In genomic region chr9:69672828-69673640, GRCh38 we compare ENCODE assay signal across 8 cellular contexts. TPM values are rescaled to one million over a fixed set of nuclear protein-coding genes. Genes with fewer than 3 reads are reported as not detected.
A peak's percentile ranks its signal among the peaks of the same experiment; 100 is the strongest.
DNase-seq lines count a peak whose midpoint lies in the region; ATAC-seq and TF ChIP-seq lines count a peak whose summit lies in the region.

No MANE protein-coding gene starts in this region.

- no peak overlapping the region for H3K27ac ChIP-seq in PC-9

- peak overlapping the region; percentile 96 for H2AFZ ChIP-seq in PC-9

- peaks cover 21% of the 10 kb centered on the region for H3K4me1 Mint-ChIP-seq in activated T-helper 2 cell treated with anti-CD3 and anti-CD28 coated beads, Interferon-gamma antibody, Interleukin-2, Interleukin-4, amounts not matched to agents 10 μg/mL and 5 μg/mL and 100 μg/mL, durations not matched to agents 14 hours and 24 hours and 36 hours (ENCODE audit: low read depth)
- H3K4me1 Mint-ChIP-seq in natural killer cell: peaks cover 8 to 13% of the 10 kb centered on the region in 2 donors

- peaks cover 32% of the 10 kb centered on the region for H3K4me1 ChIP-seq in PC-9 (replicated peaks; ENCODE audit: insufficient read depth)

- BruUV-seq in PC-9 (replicated peaks; lab: Mats Ljungman, UMichigan): no TSS peak

- H3K4me3 Mint-ChIP-seq in activated T-helper 2 cell treated with anti-CD3 and anti-CD28 coated beads, Interferon-gamma antibody, Interleukin-2, Interleukin-4, amounts not matched to agents 10 μg/mL and 5 μg/mL and 100 μg/mL, durations not matched to agents 14 hours and 24 hours and 36 hours (ENCODE audit: low read depth): peak overlapping the region; percentile 83
- peak overlapping the region; percentile 90 for H3K4me3 Mint-ChIP-seq in natural killer cell

- TF ChIP-seq RAD21 in Ishikawa (IDR thresholded peaks at IDR 0.05; ENCODE audit: low read depth): peak; percentile 60

- POLR2A ChIA-PET in PC-9 (lab: Charles Lee; ENCODE audit: unreplicated experiment): interaction anchor here (0.6 to 0.8 kb wide), 2 partner anchors 61 to 226 kb away, joined by 3 to 5 read pairs; no protein-coding TSS in a partner anchor

- H3K36me3 ChIP-seq in PC-9 (ENCODE audit: low read depth): no peaks in the 10 kb centered on the region

- H3K4me3 ChIP-seq in PC-9 (peak overlapping the region; percentile 76), fibroblast of pulmonary artery (replicated peaks; ENCODE audit: low read depth, low read length) (peak overlapping the region; percentile 71)

- TF ChIP-seq EP300 in Ishikawa (IDR thresholded peaks at IDR 0.05; ENCODE audit: borderline replicate concordance): no peak

- peaks cover 26% of the 10 kb centered on the region for H3F3A ChIP-seq in PC-9 (ENCODE audit: insufficient read depth, low read depth)

- H3K9me2 ChIP-seq in PC-9 (ENCODE audit: insufficient read depth): no peaks in the 10 kb centered on the region

- H4K20me1 ChIP-seq in PC-9 (ENCODE audit: insufficient read depth): no peaks in the 10 kb centered on the region

- H3K79me2 ChIP-seq in PC-9 (ENCODE audit: low read depth): no peaks in the 10 kb centered on the region

- peak; percentile 97 for ATAC-seq in GM21717 (IDR thresholded peaks at IDR 0.05; ENCODE audit: unreplicated experiment)
- peak; percentile 83 to 87 (median 85) for ATAC-seq in natural killer cell

- intact Hi-C loops in PC-9 (cut with micrococcal nuclease; ENCODE audit: unreplicated experiment) (loop anchor here (1.0 to 10.0 kb wide), 7 partner anchors 124 to 932 kb away; partner anchors contain the start of gene SMC5), natural killer cell (cut with micrococcal nuclease) (loop anchor here (5.0 kb wide), 1 partner anchor 84 kb away; no protein-coding TSS in a partner anchor)
- intact Hi-C loops in activated T-helper 2 cell treated with anti-CD3 and anti-CD28 coated beads, Interferon-gamma antibody, Interleukin-2, Interleukin-4, amounts not matched to agents 10 μg/mL and 5 μg/mL and 100 μg/mL, durations not matched to agents 14 hours and 24 hours and 36 hours (cut with micrococcal nuclease): loop anchor here (1.0 to 5.0 kb wide), 4 partner anchors 86 to 246 kb away; no protein-coding TSS in a partner anchor

- H3K9me3 ChIP-seq in PC-9 (ENCODE audit: insufficient read depth, low read depth): no peaks in the 10 kb centered on the region

- no peaks in the 10 kb centered on the region for H3K36me3 Mint-ChIP-seq in activated T-helper 2 cell treated with anti-CD3 and anti-CD28 coated beads, Interferon-gamma antibody, Interleukin-2, Interleukin-4, amounts not matched to agents 10 μg/mL and 5 μg/mL and 100 μg/mL, durations not matched to agents 14 hours and 24 hours and 36 hours (ENCODE audit: low read depth)
- no peaks in the 10 kb centered on the region for H3K36me3 Mint-ChIP-seq in natural killer cell

- peaks cover 40% of the 10 kb centered on the region for H3K27me3 Mint-ChIP-seq in activated T-helper 2 cell treated with anti-CD3 and anti-CD28 coated beads, Interferon-gamma antibody, Interleukin-2, Interleukin-4, amounts not matched to agents 10 μg/mL and 5 μg/mL and 100 μg/mL, durations not matched to agents 14 hours and 24 hours and 36 hours (ENCODE audit: low read depth)
- peaks cover 0 to 20% of the 10 kb centered on the region in 2 donors for H3K27me3 Mint-ChIP-seq in natural killer cell (ENCODE audit: low read depth in 2 of 2)

- TF ChIP-seq CTCF in PC-9 (conservative IDR thresholded peaks at IDR 0.05) (peak; percentile 84), fibroblast of pulmonary artery (IDR thresholded peaks at IDR 0.05; ENCODE audit: low read length, missing control alignments) (peak; percentile 84), natural killer cell (IDR thresholded peaks at IDR 0.05) (peak; percentile 72)

- CTCF ChIA-PET in PC-9 (lab: Charles Lee): interaction anchor here (0.5 to 1.1 kb wide), 5 partner anchors 11 to 1208 kb away, joined by 3 to 10 read pairs (median 4); no protein-coding TSS in a partner anchor

- H3K9me3 Mint-ChIP-seq in activated T-helper 2 cell treated with anti-CD3 and anti-CD28 coated beads, Interferon-gamma antibody, Interleukin-2, Interleukin-4, amounts not matched to agents 10 μg/mL and 5 μg/mL and 100 μg/mL, durations not matched to agents 14 hours and 24 hours and 36 hours: no peaks in the 10 kb centered on the region
- no peaks in the 10 kb centered on the region for H3K9me3 Mint-ChIP-seq in natural killer cell

- no peaks in the 10 kb centered on the region for H3K27me3 ChIP-seq in PC-9 (ENCODE audit: insufficient read depth, low read depth)

- peak overlapping the region; percentile 100 for H3K4me2 ChIP-seq in PC-9

- H3K27ac Mint-ChIP-seq in activated T-helper 2 cell treated with anti-CD3 and anti-CD28 coated beads, Interferon-gamma antibody, Interleukin-2, Interleukin-4, amounts not matched to agents 10 μg/mL and 5 μg/mL and 100 μg/mL, durations not matched to agents 14 hours and 24 hours and 36 hours: no peak overlapping the region
- no peak overlapping the region for H3K27ac Mint-ChIP-seq in natural killer cell

- peak; percentile 82 for DNase-seq in DMS153 (lab: John Stamatoyannopoulos, UW)
- DNase-seq in PC-9: peak; percentile 73 to 80
- peak; percentile 68 for DNase-seq in activated T-helper 2 cell treated with anti-CD3 and anti-CD28 coated beads, Interferon-gamma antibody, Interleukin-2, Interleukin-4, amounts not matched to agents 10 μg/mL and 5 μg/mL and 100 μg/mL, durations not matched to agents 14 hours and 24 hours and 36 hours (ENCODE audit: low spot score)
- peak; percentile 89 for DNase-seq in fibroblast of pulmonary artery (ENCODE audit: low read depth)
- DNase-seq in natural killer cell: peak; percentile 42
- DNase-seq in stimulated activated naive CD4-positive, alpha-beta T cell (lab: John Stamatoyannopoulos, UW): peak; percentile 49 to 80 (median 62)

TF ChIP-seq in Ishikawa, 13 proteins besides CTCF, POLR2A, EP300 and RAD21:
- TF ChIP-seq YY1 (IDR thresholded peaks at IDR 0.05; ENCODE audit: low read depth) (no peak), FOXM1 (IDR thresholded peaks at IDR 0.05; ENCODE audit: borderline replicate concordance, low read depth) (no peak), TEAD4 (IDR thresholded peaks at IDR 0.05) (peak; percentile 80), MAX (IDR thresholded peaks at IDR 0.05) (peak; percentile 81), TCF12 (IDR thresholded peaks at IDR 0.05; ENCODE audit: low read depth) (no peak), USF1 (IDR thresholded peaks at IDR 0.05) (peak; percentile 6; the same call in 1 of the 2 replicates), REST (IDR thresholded peaks at IDR 0.05; ENCODE audit: low read depth) (no peak), TAF1 (IDR thresholded peaks at IDR 0.05; ENCODE audit: low read depth) (peak; percentile 45; the same call in 1 of the 2 replicates), ZBTB7A (IDR thresholded peaks at IDR 0.05; ENCODE audit: low read depth) (0 out of 2 replicates have a peak, but pooled peaks have one; percentile 28), CREB1 (IDR thresholded peaks at IDR 0.05; ENCODE audit: low read depth) (no peak), EGR1 (IDR thresholded peaks at IDR 0.05) (0 out of 2 replicates have a peak, but pooled peaks have one; percentile 8)

RNA-seq across cellular contexts. Expression of gene APBA1, which starts 0.9 kb away (rescaled TPM):
- 0.44 and 1.4 TPM in 2 replicates for total RNA-seq in PC-9 (2021)
- 0.98 and 0.99 TPM in 2 replicates for total RNA-seq in activated T-helper 2 cell treated with anti-CD3 and anti-CD28 coated beads, Interferon-gamma antibody, Interleukin-2, Interleukin-4, amounts not matched to agents 10 μg/mL and 5 μg/mL and 100 μg/mL, durations not matched to agents 14 hours and 24 hours and 36 hours
- under 1 TPM; 0.11 to 0.31 (median 0.13) TPM for total RNA-seq in natural killer cell
